Comparison of ENCODE assay signal across 8 cellular contexts in genomic region chr11:32333335-32333991, GRCh38.
DNase-seq lines count a peak whose midpoint lies in the region; ATAC-seq, FAIRE-seq and TF ChIP-seq lines count a peak whose summit lies in the region.

No MANE protein-coding gene starts in this region.

- FAIRE-seq in H54 (lab: Jason Lieb, UNC) = no peak
- no peak for FAIRE-seq in RCC 7860 (lab: Jason Lieb, UNC)

- no peak for TF ChIP-seq POLR2A in H54 (IDR thresholded peaks at IDR 0.05; ENCODE audit: low read depth, low read length)

- peak; percentile 93 for ATAC-seq in SK-N-SH treated with all-trans-retinoic acid at 6 μM for 48 hours
- ATAC-seq in HG02623 (IDR thresholded peaks at IDR 0.05; ENCODE audit: unreplicated experiment) = no peak

- no peaks in the 10 kb centered on the region for H3K9me3 ChIP-seq in skeletal muscle satellite cell (replicated peaks; ENCODE audit: low read length)

- peaks cover 20% of the 10 kb centered on the region for H3K27me3 ChIP-seq in skeletal muscle satellite cell (ENCODE audit: control insufficient read depth, insufficient read depth, low read length)

- TF ChIP-seq CTCF in GM10266 (IDR thresholded peaks at IDR 0.05; ENCODE audit: control insufficient read depth, insufficient read depth, low read depth, missing control alignments) (peak; percentile 29), cardiac fibroblast (IDR thresholded peaks at IDR 0.05; ENCODE audit: low read depth, low read length) (peak; percentile 45)

- no peaks in the 10 kb centered on the region for H3K36me3 ChIP-seq in skeletal muscle satellite cell (ENCODE audit: insufficient read depth, low read length)

- H3K4me2 ChIP-seq in skeletal muscle satellite cell (ENCODE audit: low read length) = peak overlapping the region; percentile 89

- H3K9ac ChIP-seq in skeletal muscle satellite cell (ENCODE audit: low read depth, low read length) = no peak overlapping the region

- H3K4me1 ChIP-seq in skeletal muscle satellite cell (ENCODE audit: control insufficient read depth, insufficient read depth, low read length) = peaks cover 4% of the 10 kb centered on the region

- peak overlapping the region; percentile 34 to 46 for H3K4me3 ChIP-seq in cardiac fibroblast (replicated peaks in 1 of 2; ENCODE audit: low read depth in 2 of 2, low read length in 2 of 2)
- peak overlapping the region; percentile 65 for H3K4me3 ChIP-seq in skeletal muscle satellite cell (ENCODE audit: low read length)

- DNase-seq in GM10266 (ENCODE audit: extremely low spot score) (no peak), cardiac fibroblast (ENCODE audit: low read depth in 2 of 2) (peak; percentile 61 to 64), iPS-NIHi7 (ENCODE audit: extremely low spot score) (peak; percentile 70), H54 (ENCODE audit: insufficient read length, low spot score) (no peak), RCC 7860 (ENCODE audit: low spot score) (no peak)

TF ChIP-seq in SK-N-SH treated with all-trans-retinoic acid at 6 μM for 48 hours, 23 proteins besides CTCF, POLR2A, EP300 and RAD21:
- TF ChIP-seq ZC3H10 (CRISPR knock-in tag; IDR thresholded peaks at IDR 0.05) (no peak), BACH2 (CRISPR knock-in tag; IDR thresholded peaks at IDR 0.05; ENCODE audit: borderline replicate concordance) (no peak), ZNF565 (CRISPR knock-in tag; conservative IDR thresholded peaks at IDR 0.05; ENCODE audit: low read depth) (no peak), TOX (CRISPR knock-in tag; IDR thresholded peaks at IDR 0.05; ENCODE audit: borderline replicate concordance) (no peak), ZNF70 (CRISPR knock-in tag; IDR thresholded peaks at IDR 0.05) (no peak), ESRRG (CRISPR knock-in tag; IDR thresholded peaks at IDR 0.05) (no peak), POU6F1 (CRISPR knock-in tag; IDR thresholded peaks at IDR 0.05; ENCODE audit: borderline replicate concordance, low read depth) (no peak), ZFP30 (CRISPR knock-in tag; IDR thresholded peaks at IDR 0.05) (no peak), PPARA (CRISPR knock-in tag; IDR thresholded peaks at IDR 0.05; ENCODE audit: borderline replicate concordance) (no peak), SNAI2 (CRISPR knock-in tag; IDR thresholded peaks at IDR 0.05) (no peak), ISL1 (CRISPR knock-in tag; IDR thresholded peaks at IDR 0.05) (no peak), ZNF8 (CRISPR knock-in tag; IDR thresholded peaks at IDR 0.05) (no peak), ZFP3 (CRISPR knock-in tag; IDR thresholded peaks at IDR 0.05) (no peak), TCF4 (CRISPR knock-in tag; IDR thresholded peaks at IDR 0.05; ENCODE audit: borderline replicate concordance) (no peak), GLIS3 (CRISPR knock-in tag; IDR thresholded peaks at IDR 0.05) (no peak), CSDC2 (CRISPR knock-in tag; IDR thresholded peaks at IDR 0.05) (no peak)
- TF ChIP-seq, protein P1, sequence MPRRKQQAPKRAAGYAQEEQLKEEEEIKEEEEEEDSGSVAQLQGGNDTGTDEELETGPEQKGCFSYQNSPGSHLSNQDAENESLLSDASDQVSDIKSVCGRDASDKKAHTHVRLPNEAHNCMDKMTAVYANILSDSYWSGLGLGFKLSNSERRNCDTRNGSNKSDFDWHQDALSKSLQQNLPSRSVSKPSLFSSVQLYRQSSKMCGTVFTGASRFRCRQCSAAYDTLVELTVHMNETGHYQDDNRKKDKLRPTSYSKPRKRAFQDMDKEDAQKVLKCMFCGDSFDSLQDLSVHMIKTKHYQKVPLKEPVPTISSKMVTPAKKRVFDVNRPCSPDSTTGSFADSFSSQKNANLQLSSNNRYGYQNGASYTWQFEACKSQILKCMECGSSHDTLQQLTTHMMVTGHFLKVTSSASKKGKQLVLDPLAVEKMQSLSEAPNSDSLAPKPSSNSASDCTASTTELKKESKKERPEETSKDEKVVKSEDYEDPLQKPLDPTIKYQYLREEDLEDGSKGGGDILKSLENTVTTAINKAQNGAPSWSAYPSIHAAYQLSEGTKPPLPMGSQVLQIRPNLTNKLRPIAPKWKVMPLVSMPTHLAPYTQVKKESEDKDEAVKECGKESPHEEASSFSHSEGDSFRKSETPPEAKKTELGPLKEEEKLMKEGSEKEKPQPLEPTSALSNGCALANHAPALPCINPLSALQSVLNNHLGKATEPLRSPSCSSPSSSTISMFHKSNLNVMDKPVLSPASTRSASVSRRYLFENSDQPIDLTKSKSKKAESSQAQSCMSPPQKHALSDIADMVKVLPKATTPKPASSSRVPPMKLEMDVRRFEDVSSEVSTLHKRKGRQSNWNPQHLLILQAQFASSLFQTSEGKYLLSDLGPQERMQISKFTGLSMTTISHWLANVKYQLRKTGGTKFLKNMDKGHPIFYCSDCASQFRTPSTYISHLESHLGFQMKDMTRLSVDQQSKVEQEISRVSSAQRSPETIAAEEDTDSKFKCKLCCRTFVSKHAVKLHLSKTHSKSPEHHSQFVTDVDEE (CRISPR knock-in tag; IDR thresholded peaks at IDR 0.05) = no peak
- TF ChIP-seq, protein P2, sequence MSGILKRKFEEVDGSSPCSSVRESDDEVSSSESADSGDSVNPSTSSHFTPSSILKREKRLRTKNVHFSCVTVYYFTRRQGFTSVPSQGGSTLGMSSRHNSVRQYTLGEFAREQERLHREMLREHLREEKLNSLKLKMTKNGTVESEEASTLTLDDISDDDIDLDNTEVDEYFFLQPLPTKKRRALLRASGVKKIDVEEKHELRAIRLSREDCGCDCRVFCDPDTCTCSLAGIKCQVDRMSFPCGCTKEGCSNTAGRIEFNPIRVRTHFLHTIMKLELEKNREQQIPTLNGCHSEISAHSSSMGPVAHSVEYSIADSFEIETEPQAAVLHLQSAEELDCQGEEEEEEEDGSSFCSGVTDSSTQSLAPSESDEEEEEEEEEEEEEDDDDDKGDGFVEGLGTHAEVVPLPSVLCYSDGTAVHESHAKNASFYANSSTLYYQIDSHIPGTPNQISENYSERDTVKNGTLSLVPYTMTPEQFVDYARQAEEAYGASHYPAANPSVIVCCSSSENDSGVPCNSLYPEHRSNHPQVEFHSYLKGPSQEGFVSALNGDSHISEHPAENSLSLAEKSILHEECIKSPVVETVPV (CRISPR knock-in tag; IDR thresholded peaks at IDR 0.05) = no peak
- TF ChIP-seq, protein P3, sequence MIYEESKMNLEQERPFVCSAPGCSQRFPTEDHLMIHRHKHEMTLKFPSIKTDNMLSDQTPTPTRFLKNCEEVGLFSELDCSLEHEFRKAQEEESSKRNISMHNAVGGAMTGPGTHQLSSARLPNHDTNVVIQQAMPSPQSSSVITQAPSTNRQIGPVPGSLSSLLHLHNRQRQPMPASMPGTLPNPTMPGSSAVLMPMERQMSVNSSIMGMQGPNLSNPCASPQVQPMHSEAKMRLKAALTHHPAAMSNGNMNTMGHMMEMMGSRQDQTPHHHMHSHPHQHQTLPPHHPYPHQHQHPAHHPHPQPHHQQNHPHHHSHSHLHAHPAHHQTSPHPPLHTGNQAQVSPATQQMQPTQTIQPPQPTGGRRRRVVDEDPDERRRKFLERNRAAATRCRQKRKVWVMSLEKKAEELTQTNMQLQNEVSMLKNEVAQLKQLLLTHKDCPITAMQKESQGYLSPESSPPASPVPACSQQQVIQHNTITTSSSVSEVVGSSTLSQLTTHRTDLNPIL (CRISPR knock-in tag; IDR thresholded peaks at IDR 0.05; ENCODE audit: low read depth) = no peak

Comparison
In these comparisons a context has a peak if more than half of its experiments do, and no peak if none do; other contexts are left out.
1. DNase-seq: peak in cardiac fibroblast (2 of 2) and iPS-NIHi7 (single experiment); none in GM10266 (single experiment), H54 (single experiment) and RCC 7860 (single experiment).